In the genomic region with DNA sequence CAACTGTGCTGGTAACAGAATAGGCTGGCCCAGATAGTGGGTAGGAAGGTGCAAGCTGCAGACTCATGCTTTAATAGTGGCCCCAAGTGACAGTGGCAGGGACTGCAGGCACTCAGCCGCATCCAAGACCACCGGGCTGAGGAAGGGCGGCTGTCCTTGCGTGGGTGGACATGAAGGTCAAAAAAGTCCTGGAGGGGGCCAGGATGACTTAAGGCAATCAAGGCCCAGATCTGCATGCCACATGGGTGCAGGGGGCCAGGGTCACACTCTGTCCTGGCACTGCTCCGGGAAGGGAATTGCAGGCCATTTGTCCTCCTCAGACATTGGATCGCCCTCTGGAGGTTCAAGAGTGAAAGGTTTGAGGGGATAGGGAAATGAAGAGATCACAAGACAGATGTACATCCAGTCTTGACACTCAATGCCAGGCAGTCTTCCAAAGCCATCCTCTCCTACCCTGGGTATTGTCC, we compare ENCODE assay signal across 8 cellular contexts. TPM values are rescaled to one million over a fixed set of nuclear protein-coding genes. Genes with fewer than 3 reads are reported as not detected.
A peak's percentile ranks its signal among the peaks of the same experiment; 100 is the strongest.
DNase-seq lines count a peak whose midpoint lies in the region; ATAC-seq and TF ChIP-seq lines count a peak whose summit lies in the region.

No MANE protein-coding gene starts in this region.

- no peaks in the 10 kb centered on the region for H3K9me3 Mint-ChIP-seq in nephron

- DNase-seq in NCI-H1417 (lab: John Stamatoyannopoulos, UW) = peak in 2 of 3 experiments; percentile 41 to 62
- no peak for DNase-seq in NCI-H1417 treated with DMSO at 0.1 percent for 48 hours (lab: John Stamatoyannopoulos, UW)
- peak in 1 of 2 experiments; percentile 62 for DNase-seq in HL-60 (ENCODE audit: low read depth in 1 of 2, low spot score in 1 of 2)
- DNase-seq in SKM-1 treated with dmso at 0.1 percent for 144 hours (lab: John Stamatoyannopoulos, UW; ENCODE audit: unreplicated experiment) = peak; percentile 77
- no peak for DNase-seq in activated gamma-delta T cell treated with Interleukin-2 at 50 U/mL for 16 hours

- H3K4me1 Mint-ChIP-seq in nephron = peaks cover 22% of the 10 kb centered on the region

- H3K27me3 Mint-ChIP-seq in nephron (ENCODE audit: low read depth) = no peaks in the 10 kb centered on the region

- no peak overlapping the region for H3K27ac Mint-ChIP-seq in nephron

- H3K4me3 ChIP-seq in HL-60 (replicated peaks; ENCODE audit: insufficient read depth, low read length) = no peak overlapping the region

- ATAC-seq in GM21619 (IDR thresholded peaks at IDR 0.05; ENCODE audit: unreplicated experiment) (peak; percentile 79), esophagus mucosa (peak; percentile 66)

- no peak overlapping the region for H3K27ac ChIP-seq in HL-60 (replicated peaks)

- H3K36me3 Mint-ChIP-seq in nephron (ENCODE audit: low read depth) = peaks cover 23% of the 10 kb centered on the region

- H3K4me3 Mint-ChIP-seq in nephron = no peak overlapping the region

- TF ChIP-seq CTCF in HL-60 (IDR thresholded peaks at IDR 0.05; ENCODE audit: insufficient read depth, low read length) (peak; percentile 38), nephron (IDR thresholded peaks at IDR 0.05; ENCODE audit: unreplicated experiment in 3 of 3) (peak; percentile 21 to 48 (median 33))

- peaks cover 8% of the 10 kb centered on the region for H3K27me3 ChIP-seq in HL-60 (ENCODE audit: insufficient read depth, poor library complexity, severe bottlenecking)

RNA-seq across cellular contexts. Expression of gene VNN2, which starts 10.4 kb away (rescaled TPM):
- 0.28 TPM for total RNA-seq in esophagus mucosa

RNA-seq across cellular contexts. Expression of gene SLC18B1, which starts 30.4 kb away (rescaled TPM):
- 12.8 TPM for total RNA-seq in esophagus mucosa

RNA-seq across cellular contexts. Expression of gene RPS12, which starts 46.3 kb away (rescaled TPM):
- 1,299 TPM for total RNA-seq in esophagus mucosa

RNA-seq across cellular contexts. Expression of gene VNN1, which starts 54.2 kb away (rescaled TPM):
- total RNA-seq in esophagus mucosa = 0.12 TPM

Comparison
In these comparisons a context has a peak if more than half of its experiments do, and no peak if none do; other contexts are left out.
1. DNase-seq: peak in NCI-H1417 (2 of 3) and SKM-1 treated with dmso at 0.1 percent for 144 hours (single experiment); none in NCI-H1417 treated with DMSO at 0.1 percent for 48 hours (single experiment) and activated gamma-delta T cell treated with Interleukin-2 at 50 U/mL for 16 hours (single experiment).